Comparison of ENCODE assay signal across 13 cellular contexts in genomic region chr6:13811627-13812358, GRCh38. TPM values are rescaled to one million over a fixed set of nuclear protein-coding genes. Genes with fewer than 3 reads are reported as not detected.
A peak's percentile ranks its signal among the peaks of the same experiment; 100 is the strongest.
DNase-seq lines count a peak whose midpoint lies in the region; ATAC-seq and TF ChIP-seq lines count a peak whose summit lies in the region.
"Had no signal": no experiment of that assay in that cellular context is flagged by ENCODE, and none has a peak within 500 bp of the region (broad histone marks: within the 10 kb centered on the region; RNA-seq: fewer than 3 reads in every experiment).

No MANE protein-coding gene starts in this region.

- TF ChIP-seq CTCF in CD4-positive, alpha-beta T cell (IDR thresholded peaks at IDR 0.05), result no peak
- TF ChIP-seq CTCF in PC-3 (conservative IDR thresholded peaks at IDR 0.05; ENCODE audit: low read depth, low read length) (no peak), endothelial cell (IDR thresholded peaks at IDR 0.05; ENCODE audit: unreplicated experiment) (no peak), parathyroid adenoma (IDR thresholded peaks at IDR 0.05) (no peak)

- H3K4me3 ChIP-seq in PC-3 (ENCODE audit: low read length) (no peak overlapping the region), parathyroid adenoma (ENCODE audit: low read depth, low read length) (no peak overlapping the region)
- H3K4me3 ChIP-seq: testis had no signal

- no peaks in the 10 kb centered on the region for H3K9me2 ChIP-seq in PC-3 (replicated peaks; ENCODE audit: low read length)

- peaks cover 44% of the 10 kb centered on the region for H3K4me1 Mint-ChIP-seq in CD4-positive, alpha-beta T cell (ENCODE audit: low read depth)
- peaks cover 33% of the 10 kb centered on the region for H3K4me1 Mint-ChIP-seq in endothelial cell (ENCODE audit: unreplicated experiment)

- POLR2A ChIA-PET in CD4-positive, alpha-beta T cell (lab: Charles Lee), result interaction anchor here (0.7 kb wide), 1 partner anchor 100 kb away, joined by 4 read pairs; the partner anchor contains the start of gene RANBP9
- POLR2A ChIA-PET in PC-3 (lab: Charles Lee; ENCODE audit: unreplicated experiment), result no interaction called here

- H3K27ac ChIP-seq in CD4-positive, alpha-beta T cell (ENCODE audit: low read depth, low read length), result no peak overlapping the region
- no peak overlapping the region for H3K27ac ChIP-seq in PC-3 (ENCODE audit: low read length)
- H3K27ac ChIP-seq in parathyroid adenoma, result peak overlapping the region; percentile 51

- H3K79me2 ChIP-seq in PC-3 (ENCODE audit: low read length) (peaks cover 59% of the 10 kb centered on the region), parathyroid adenoma (peaks cover 9% of the 10 kb centered on the region)

- peaks cover 25% of the 10 kb centered on the region for H3K36me3 Mint-ChIP-seq in CD4-positive, alpha-beta T cell (ENCODE audit: low read depth)
- peaks cover 7% of the 10 kb centered on the region for H3K36me3 Mint-ChIP-seq in endothelial cell (ENCODE audit: low read depth, unreplicated experiment)

- no peak overlapping the region for H3K9ac ChIP-seq in PC-3 (ENCODE audit: low read length)
- H3K9ac ChIP-seq in parathyroid adenoma, result no peak overlapping the region

- H3K9me3 ChIP-seq in CD4-positive, alpha-beta T cell (ENCODE audit: control insufficient read depth, low read length), result no peaks in the 10 kb centered on the region
- H3K9me3 ChIP-seq in PC-3 (ENCODE audit: low read length) (no peaks in the 10 kb centered on the region), parathyroid adenoma (ENCODE audit: control insufficient read depth, low read length) (no peaks in the 10 kb centered on the region)
- H3K9me3 ChIP-seq: testis had no signal

- no TSS peak for BruUV-seq in PC-3 (replicated peaks; lab: Mats Ljungman, UMichigan)

- no peak overlapping the region for H3K27ac Mint-ChIP-seq in CD4-positive, alpha-beta T cell
- peak overlapping the region; percentile 76 for H3K27ac Mint-ChIP-seq in endothelial cell (ENCODE audit: unreplicated experiment)

- no peaks in the 10 kb centered on the region for H3K27me3 Mint-ChIP-seq in CD4-positive, alpha-beta T cell
- peaks cover 2% of the 10 kb centered on the region for H3K27me3 Mint-ChIP-seq in endothelial cell (ENCODE audit: unreplicated experiment)

- H4K20me1 ChIP-seq in PC-3 (ENCODE audit: low read length), result peaks cover 5% of the 10 kb centered on the region; the same call in 1 of the 2 replicates

- H3K36me3 ChIP-seq in PC-3 (ENCODE audit: low read depth, low read length) (no peaks in the 10 kb centered on the region), parathyroid adenoma (ENCODE audit: control insufficient read depth, insufficient read depth, low read length) (no peaks in the 10 kb centered on the region)

- no peak overlapping the region for H2AFZ ChIP-seq in PC-3 (ENCODE audit: low read length)
- H2AFZ ChIP-seq in parathyroid adenoma, result peak overlapping the region; percentile 23

- H3K27me3 ChIP-seq in CD4-positive, alpha-beta T cell (ENCODE audit: control insufficient read depth, insufficient read depth, low read length), result no peaks in the 10 kb centered on the region
- no peaks in the 10 kb centered on the region for H3K27me3 ChIP-seq in PC-3 (ENCODE audit: low read length)
- no peaks in the 10 kb centered on the region for H3K27me3 ChIP-seq in parathyroid adenoma (ENCODE audit: control insufficient read depth, insufficient read depth, low read length)
- H3K27me3 ChIP-seq: testis had no signal

- CTCF ChIA-PET in CD4-positive, alpha-beta T cell (lab: Charles Lee), result interaction anchor here (1.7 to 3.5 kb wide), 2 partner anchors 196 to 237 kb away, joined by 5 to 14 read pairs; partner anchors contain the start of genes NOL7 and SIRT5
- CTCF ChIA-PET in PC-3 (lab: Charles Lee), result no interaction called here

- H3K4me1 ChIP-seq in PC-3 (ENCODE audit: insufficient read depth, low read length) (peaks cover 18% of the 10 kb centered on the region), parathyroid adenoma (peaks cover 20% of the 10 kb centered on the region)

- H3K9me3 Mint-ChIP-seq in CD4-positive, alpha-beta T cell, result no peaks in the 10 kb centered on the region
- H3K9me3 Mint-ChIP-seq in endothelial cell (ENCODE audit: unreplicated experiment), result no peaks in the 10 kb centered on the region

- no peaks in the 10 kb centered on the region for H3F3A ChIP-seq in PC-3 (ENCODE audit: low read length, unreplicated experiment)

- no peak for ATAC-seq in CD4-positive, alpha-beta T cell (ENCODE audit: poor library complexity)
- ATAC-seq in PC-3, result no peak
- no peak for ATAC-seq in GM21515 (IDR thresholded peaks at IDR 0.05; ENCODE audit: unreplicated experiment)
- ATAC-seq in GM21717 (IDR thresholded peaks at IDR 0.05; ENCODE audit: unreplicated experiment), result no peak
- ATAC-seq: esophagus mucosa had no signal

- DNase-seq in CD4-positive, alpha-beta T cell, result no peak
- DNase-seq in PC-3 (no peak), endothelial cell (ENCODE audit: low spot score) (no peak), germinal center (ENCODE audit: low spot score) (no peak), NCI-H226 (no peak)
- DNase-seq: activated CD4-positive, alpha-beta T cell treated with anti-CD3 and anti-CD28 coated beads for 48 hours; NCI-H1092 treated with DMSO at 0.1 percent for 48 hours; RPMI8226; testis had no signal

- H3K4me2 ChIP-seq in PC-3 (ENCODE audit: low read length) (peak overlapping the region; percentile 87), parathyroid adenoma (ENCODE audit: low read length) (peak overlapping the region; percentile 22)

- H3K4me3 Mint-ChIP-seq in CD4-positive, alpha-beta T cell, result peak overlapping the region; percentile 90
- H3K4me3 Mint-ChIP-seq in endothelial cell (ENCODE audit: unreplicated experiment), result peak overlapping the region; percentile 94

- intact Hi-C loops in CD4-positive, alpha-beta T cell (cut with DNase I, micrococcal nuclease), result loop anchor here in 1 of 2 experiments (5.0 to 10.0 kb wide), 5 partner anchors 99 to 1851 kb away; partner anchors contain the start of genes DTNBP1, HIVEP1 and RANBP9
- intact Hi-C loops in PC-3 (cut with micrococcal nuclease), result loop anchor here (5.0 kb wide), 2 partner anchors 99 to 256 kb away; partner anchors contain the start of gene RANBP9

RNA-seq across cellular contexts. Expression of gene MCUR1, which starts 2.6 kb away (rescaled TPM):
- 1 to 10 TPM; 3.2 to 4.5 TPM for total RNA-seq in CD4-positive, alpha-beta T cell
- 28.6 and 36.2 TPM in 2 replicates for total RNA-seq in PC-3 (2014; rRNA removed)
- 39.7 TPM for total RNA-seq in endothelial cell (ENCODE audit: unreplicated experiment)
